Comparison of ENCODE assay signal across 33 cellular contexts in the genomic region with DNA sequence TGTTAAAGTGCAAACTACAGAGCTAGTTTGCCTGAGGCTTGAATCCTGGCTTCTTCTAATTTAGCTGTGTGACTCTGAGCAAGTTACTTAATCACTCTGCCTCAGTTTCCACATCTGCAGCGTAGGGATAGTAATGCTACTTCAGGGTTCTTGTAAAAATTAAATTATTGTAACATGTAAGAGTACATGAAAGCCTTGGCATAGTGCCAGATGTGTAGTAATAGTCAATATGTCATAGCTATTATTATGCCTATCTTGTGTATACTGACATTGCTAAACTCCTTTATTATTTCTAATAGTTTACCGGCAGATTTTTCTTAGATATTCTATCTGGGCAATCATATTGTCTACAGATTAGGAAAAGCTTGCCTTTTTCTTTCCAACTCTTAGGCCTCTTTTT.
"Had no signal": no experiment of that assay in that cellular context is flagged by ENCODE, and none has a peak within 500 bp of the region (broad histone marks: within the 10 kb centered on the region; RNA-seq: fewer than 3 reads in every experiment).

No MANE protein-coding gene starts in this region.

- ATAC-seq: activated naive CD4-positive, alpha-beta T cell treated with anti-CD3 and anti-CD28 coated beads, Interleukin-2, amount 50 U/mL, for 72 hours; activated T-cell treated with anti-CD3 and anti-CD28 coated beads, Interleukin-2, amount 50 U/mL, for 4 hours; Right ventricle myocardium inferior; SK-N-SH treated with all-trans-retinoic acid at 6 μM for 48 hours; T-cell; T-helper 17 cell had no signal

- H3K4me2 ChIP-seq: KMS-11, PC-9 had no signal

- H2AFZ ChIP-seq: PC-9 had no signal

- H3K9ac ChIP-seq: KMS-11 had no signal

- DNase-seq: activated B cell treated with CpG ODN at 0.5 μM for 24 hours; activated CD4-positive, alpha-beta memory T cell treated with anti-CD3 and anti-CD28 coated beads for 36 hours; activated CD4-positive, alpha-beta T cell treated with anti-CD3 and anti-CD28 coated beads for 4 hours; activated CD4-positive, alpha-beta T cell treated with anti-CD3 and anti-CD28 coated beads, Interleukin-2, amount 50 U/mL, for 1 hour; activated CD4-positive, CD25-positive, alpha-beta regulatory T cell treated with anti-CD3 and anti-CD28 coated beads, Interleukin-2, amount 50 U/mL, for 72 hours; activated CD8-positive, alpha-beta memory T cell treated with anti-CD3 and anti-CD28 coated beads, Interleukin-2, amount 50 U/mL, for 4 hours; activated gamma-delta T cell treated with Interleukin-2 at 50 U/mL for 16 hours; activated naive CD4-positive, alpha-beta T cell treated with anti-CD3 and anti-CD28 coated beads for 36 hours; activated T-cell treated with anti-CD3 and anti-CD28 coated beads for 4 hours; activated T-cell treated with anti-CD3 and anti-CD28 coated beads, Interleukin-2, amount 50 U/mL, for 4 hours; anterior cingulate cortex; cerebellar nuclear complex; NCI-H1092 treated with DMSO at 0.1 percent for 48 hours; NCI-H1417; NCI-H146; NCI-H187; NCI-H2029 treated with DMSO at 0.1 percent for 48 hours; NCI-H345; NCI-H510A; NCI-H526; NCI-H774; PC-9; SIG-M5; T-cell; T-helper 17 cell had no signal

- H3K27ac ChIP-seq: KMS-11, PC-9, RWPE1, VCaP had no signal

- H3K4me3 ChIP-seq: PC-9 had no signal

- FAIRE-seq: bronchial epithelial cell, RCC 7860 had no signal
